1 cellular context compared by ENCODE assay signal in the genomic region with DNA sequence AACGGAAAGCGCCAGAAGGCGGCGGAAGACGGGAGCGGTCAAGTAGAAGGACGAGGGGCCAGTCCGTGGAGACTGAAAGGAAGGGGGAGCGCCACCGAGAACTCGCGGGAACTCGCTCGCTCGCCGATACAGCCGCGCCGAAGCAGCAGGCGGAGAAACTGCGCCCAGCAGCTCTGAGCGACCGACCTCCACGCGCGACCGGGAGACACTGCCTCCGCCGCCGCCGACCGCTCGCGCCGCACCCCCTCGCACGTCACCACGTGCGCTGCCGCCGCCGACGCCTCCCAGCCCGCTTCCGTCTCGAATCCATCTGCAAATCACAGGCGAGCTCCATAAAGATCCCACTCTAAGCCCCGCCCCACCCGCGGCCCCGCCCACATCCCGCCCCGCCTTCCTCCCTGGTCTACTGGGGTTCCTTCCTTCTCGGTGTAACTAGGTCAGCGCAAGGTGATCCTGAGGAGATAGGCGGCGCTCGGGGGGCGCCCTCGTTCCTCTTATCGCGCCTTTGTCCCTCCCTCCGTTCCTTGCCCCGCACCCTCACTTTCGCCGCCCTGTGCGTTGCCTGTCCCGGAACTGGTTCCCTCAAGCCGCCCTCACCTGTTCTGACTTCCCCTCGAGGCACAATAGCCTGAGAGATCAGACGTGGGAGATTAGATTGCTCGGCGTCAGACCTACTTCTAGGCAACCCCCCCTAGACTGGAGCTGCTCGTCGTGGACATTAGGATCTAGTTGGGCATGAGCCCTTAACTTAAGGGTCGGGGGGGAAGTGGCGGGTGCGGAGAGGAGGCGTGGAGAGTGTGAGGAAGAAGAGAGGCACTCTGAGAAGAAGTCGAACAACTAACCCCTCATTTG.
TF ChIP-seq lines count a peak whose summit lies in the region.

Gene IVNS1ABP (minus strand): TSS at position 210 of the 852 bp plus-strand sequence. CDS start 7,750 bp downstream, outside the sequence.

TF ChIP-seq in HEK293, 187 proteins besides CTCF, POLR2A, EP300 and RAD21 (continued from another document and continues in another):
- TF ChIP-seq, protein P1, sequence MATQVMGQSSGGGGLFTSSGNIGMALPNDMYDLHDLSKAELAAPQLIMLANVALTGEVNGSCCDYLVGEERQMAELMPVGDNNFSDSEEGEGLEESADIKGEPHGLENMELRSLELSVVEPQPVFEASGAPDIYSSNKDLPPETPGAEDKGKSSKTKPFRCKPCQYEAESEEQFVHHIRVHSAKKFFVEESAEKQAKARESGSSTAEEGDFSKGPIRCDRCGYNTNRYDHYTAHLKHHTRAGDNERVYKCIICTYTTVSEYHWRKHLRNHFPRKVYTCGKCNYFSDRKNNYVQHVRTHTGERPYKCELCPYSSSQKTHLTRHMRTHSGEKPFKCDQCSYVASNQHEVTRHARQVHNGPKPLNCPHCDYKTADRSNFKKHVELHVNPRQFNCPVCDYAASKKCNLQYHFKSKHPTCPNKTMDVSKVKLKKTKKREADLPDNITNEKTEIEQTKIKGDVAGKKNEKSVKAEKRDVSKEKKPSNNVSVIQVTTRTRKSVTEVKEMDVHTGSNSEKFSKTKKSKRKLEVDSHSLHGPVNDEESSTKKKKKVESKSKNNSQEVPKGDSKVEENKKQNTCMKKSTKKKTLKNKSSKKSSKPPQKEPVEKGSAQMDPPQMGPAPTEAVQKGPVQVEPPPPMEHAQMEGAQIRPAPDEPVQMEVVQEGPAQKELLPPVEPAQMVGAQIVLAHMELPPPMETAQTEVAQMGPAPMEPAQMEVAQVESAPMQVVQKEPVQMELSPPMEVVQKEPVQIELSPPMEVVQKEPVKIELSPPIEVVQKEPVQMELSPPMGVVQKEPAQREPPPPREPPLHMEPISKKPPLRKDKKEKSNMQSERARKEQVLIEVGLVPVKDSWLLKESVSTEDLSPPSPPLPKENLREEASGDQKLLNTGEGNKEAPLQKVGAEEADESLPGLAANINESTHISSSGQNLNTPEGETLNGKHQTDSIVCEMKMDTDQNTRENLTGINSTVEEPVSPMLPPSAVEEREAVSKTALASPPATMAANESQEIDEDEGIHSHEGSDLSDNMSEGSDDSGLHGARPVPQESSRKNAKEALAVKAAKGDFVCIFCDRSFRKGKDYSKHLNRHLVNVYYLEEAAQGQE (tag by site-specific recombination; IDR thresholded peaks at IDR 0.05), result peak; percentile 37; the same call in 1 of the 2 replicates
- TF ChIP-seq, protein P2, sequence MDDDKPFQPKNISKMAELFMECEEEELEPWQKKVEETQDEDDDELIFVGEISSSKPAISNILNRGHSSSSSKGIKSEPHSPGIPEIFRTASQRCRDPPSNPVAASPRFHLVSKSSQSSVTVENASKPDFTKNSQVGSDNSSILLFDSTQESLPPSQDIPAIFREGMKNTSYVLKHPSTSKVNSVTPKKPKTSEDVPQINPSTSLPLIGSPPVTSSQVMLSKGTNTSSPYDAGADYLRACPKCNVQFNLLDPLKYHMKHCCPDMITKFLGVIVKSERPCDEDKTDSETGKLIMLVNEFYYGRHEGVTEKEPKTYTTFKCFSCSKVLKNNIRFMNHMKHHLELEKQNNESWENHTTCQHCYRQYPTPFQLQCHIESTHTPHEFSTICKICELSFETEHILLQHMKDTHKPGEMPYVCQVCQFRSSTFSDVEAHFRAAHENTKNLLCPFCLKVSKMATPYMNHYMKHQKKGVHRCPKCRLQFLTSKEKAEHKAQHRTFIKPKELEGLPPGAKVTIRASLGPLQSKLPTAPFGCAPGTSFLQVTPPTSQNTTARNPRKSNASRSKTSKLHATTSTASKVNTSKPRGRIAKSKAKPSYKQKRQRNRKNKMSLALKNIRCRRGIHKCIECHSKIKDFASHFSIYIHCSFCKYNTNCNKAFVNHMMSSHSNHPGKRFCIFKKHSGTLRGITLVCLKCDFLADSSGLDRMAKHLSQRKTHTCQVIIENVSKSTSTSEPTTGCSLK (tag by site-specific recombination; IDR thresholded peaks at IDR 0.05), result no peak
- TF ChIP-seq TCF7L2 (IDR thresholded peaks at IDR 0.05; ENCODE audit: borderline replicate concordance, low read depth, low read length), result no peak
- peak; percentile 71; the same call in 1 of the 2 replicates for TF ChIP-seq ZNF501 (tag by site-specific recombination; IDR thresholded peaks at IDR 0.05)
- TF ChIP-seq YY2 (tag by site-specific recombination; IDR thresholded peaks at IDR 0.05), result no peak
- TF ChIP-seq OSR2 (tag by site-specific recombination; IDR thresholded peaks at IDR 0.05), result 0 out of 2 replicates have a peak, but pooled peaks have one; percentile 31
- TF ChIP-seq, protein P3, sequence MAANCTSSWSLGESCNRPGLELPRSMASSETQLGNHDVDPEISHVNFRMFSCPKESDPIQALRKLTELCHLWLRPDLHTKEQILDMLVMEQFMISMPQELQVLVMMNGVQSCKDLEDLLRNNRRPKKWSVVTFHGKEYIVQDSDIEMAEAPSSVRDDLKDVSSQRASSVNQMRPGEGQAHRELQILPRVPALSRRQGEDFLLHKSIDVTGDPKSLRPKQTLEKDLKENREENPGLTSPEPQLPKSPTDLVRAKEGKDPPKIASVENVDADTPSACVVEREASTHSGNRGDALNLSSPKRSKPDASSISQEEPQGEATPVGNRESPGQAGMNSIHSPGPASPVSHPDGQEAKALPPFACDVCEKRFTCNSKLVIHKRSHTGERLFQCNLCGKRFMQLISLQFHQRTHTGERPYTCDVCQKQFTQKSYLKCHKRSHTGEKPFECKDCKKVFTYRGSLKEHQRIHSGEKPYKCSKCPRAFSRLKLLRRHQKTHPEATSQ (tag by site-specific recombination; IDR thresholded peaks at IDR 0.05), result peak; percentile 42; the same call in 1 of the 2 replicates
- peak; percentile 39; the same call in 1 of the 2 replicates for TF ChIP-seq ZNF146 (tag by site-specific recombination; IDR thresholded peaks at IDR 0.05)
- no peak for TF ChIP-seq MYNN (tag by site-specific recombination; IDR thresholded peaks at IDR 0.05; ENCODE audit: borderline replicate concordance)
- peak; percentile 84 for TF ChIP-seq KLF9 (tag by site-specific recombination; IDR thresholded peaks at IDR 0.05; ENCODE audit: low read depth)
- TF ChIP-seq ZEB2 (tag by site-specific recombination; IDR thresholded peaks at IDR 0.05), result peak; percentile 74; the same call in 1 of the 2 replicates
- peak; percentile 79 for TF ChIP-seq SP3 (tag by site-specific recombination; IDR thresholded peaks at IDR 0.05)
- peak; percentile 72 for TF ChIP-seq TSHZ1 (tag by site-specific recombination; IDR thresholded peaks at IDR 0.05; ENCODE audit: borderline replicate concordance)
- peak; percentile 90 for TF ChIP-seq ZNF366 (tag by site-specific recombination; conservative IDR thresholded peaks at IDR 0.05)
- peak; percentile 83 for TF ChIP-seq GLIS2 (tag by site-specific recombination; IDR thresholded peaks at IDR 0.05)
- TF ChIP-seq ZBTB1 (tag by site-specific recombination; IDR thresholded peaks at IDR 0.05), result peak; percentile 91
- TF ChIP-seq, protein P4, sequence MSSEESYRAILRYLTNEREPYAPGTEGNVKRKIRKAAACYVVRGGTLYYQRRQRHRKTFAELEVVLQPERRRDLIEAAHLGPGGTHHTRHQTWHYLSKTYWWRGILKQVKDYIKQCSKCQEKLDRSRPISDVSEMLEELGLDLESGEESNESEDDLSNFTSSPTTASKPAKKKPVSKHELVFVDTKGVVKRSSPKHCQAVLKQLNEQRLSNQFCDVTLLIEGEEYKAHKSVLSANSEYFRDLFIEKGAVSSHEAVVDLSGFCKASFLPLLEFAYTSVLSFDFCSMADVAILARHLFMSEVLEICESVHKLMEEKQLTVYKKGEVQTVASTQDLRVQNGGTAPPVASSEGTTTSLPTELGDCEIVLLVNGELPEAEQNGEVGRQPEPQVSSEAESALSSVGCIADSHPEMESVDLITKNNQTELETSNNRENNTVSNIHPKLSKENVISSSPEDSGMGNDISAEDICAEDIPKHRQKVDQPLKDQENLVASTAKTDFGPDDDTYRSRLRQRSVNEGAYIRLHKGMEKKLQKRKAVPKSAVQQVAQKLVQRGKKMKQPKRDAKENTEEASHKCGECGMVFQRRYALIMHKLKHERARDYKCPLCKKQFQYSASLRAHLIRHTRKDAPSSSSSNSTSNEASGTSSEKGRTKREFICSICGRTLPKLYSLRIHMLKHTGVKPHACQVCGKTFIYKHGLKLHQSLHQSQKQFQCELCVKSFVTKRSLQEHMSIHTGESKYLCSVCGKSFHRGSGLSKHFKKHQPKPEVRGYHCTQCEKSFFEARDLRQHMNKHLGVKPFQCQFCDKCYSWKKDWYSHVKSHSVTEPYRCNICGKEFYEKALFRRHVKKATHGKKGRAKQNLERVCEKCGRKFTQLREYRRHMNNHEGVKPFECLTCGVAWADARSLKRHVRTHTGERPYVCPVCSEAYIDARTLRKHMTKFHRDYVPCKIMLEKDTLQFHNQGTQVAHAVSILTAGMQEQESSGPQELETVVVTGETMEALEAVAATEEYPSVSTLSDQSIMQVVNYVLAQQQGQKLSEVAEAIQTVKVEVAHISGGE (tag by site-specific recombination; conservative IDR thresholded peaks at IDR 0.05; ENCODE audit: low read depth), result peak; percentile 54; the same call in 1 of the 2 replicates
- no peak for TF ChIP-seq ZNF214 (tag by site-specific recombination; IDR thresholded peaks at IDR 0.05; ENCODE audit: borderline replicate concordance)
- TF ChIP-seq ZNF791 (tag by site-specific recombination; IDR thresholded peaks at IDR 0.05), result peak; percentile 54; the same call in 1 of the 2 replicates
- peak; percentile 12; the same call in 1 of the 2 replicates for TF ChIP-seq ZFHX2 (tag by site-specific recombination; conservative IDR thresholded peaks at IDR 0.05)
- TF ChIP-seq PRDM1 (tag by site-specific recombination; IDR thresholded peaks at IDR 0.05), result peak; percentile 88
- TF ChIP-seq, protein P5, sequence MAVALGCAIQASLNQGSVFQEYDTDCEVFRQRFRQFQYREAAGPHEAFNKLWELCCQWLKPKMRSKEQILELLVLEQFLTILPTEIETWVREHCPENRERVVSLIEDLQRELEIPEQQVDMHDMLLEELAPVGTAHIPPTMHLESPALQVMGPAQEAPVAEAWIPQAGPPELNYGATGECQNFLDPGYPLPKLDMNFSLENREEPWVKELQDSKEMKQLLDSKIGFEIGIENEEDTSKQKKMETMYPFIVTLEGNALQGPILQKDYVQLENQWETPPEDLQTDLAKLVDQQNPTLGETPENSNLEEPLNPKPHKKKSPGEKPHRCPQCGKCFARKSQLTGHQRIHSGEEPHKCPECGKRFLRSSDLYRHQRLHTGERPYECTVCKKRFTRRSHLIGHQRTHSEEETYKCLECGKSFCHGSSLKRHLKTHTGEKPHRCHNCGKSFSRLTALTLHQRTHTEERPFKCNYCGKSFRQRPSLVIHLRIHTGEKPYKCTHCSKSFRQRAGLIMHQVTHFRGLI (tag by site-specific recombination; IDR thresholded peaks at IDR 0.05), result 0 out of 2 replicates have a peak, but pooled peaks have one; percentile 18
- peak; percentile 65 for TF ChIP-seq GLIS1 (tag by site-specific recombination; IDR thresholded peaks at IDR 0.05)
- TF ChIP-seq, protein P6, sequence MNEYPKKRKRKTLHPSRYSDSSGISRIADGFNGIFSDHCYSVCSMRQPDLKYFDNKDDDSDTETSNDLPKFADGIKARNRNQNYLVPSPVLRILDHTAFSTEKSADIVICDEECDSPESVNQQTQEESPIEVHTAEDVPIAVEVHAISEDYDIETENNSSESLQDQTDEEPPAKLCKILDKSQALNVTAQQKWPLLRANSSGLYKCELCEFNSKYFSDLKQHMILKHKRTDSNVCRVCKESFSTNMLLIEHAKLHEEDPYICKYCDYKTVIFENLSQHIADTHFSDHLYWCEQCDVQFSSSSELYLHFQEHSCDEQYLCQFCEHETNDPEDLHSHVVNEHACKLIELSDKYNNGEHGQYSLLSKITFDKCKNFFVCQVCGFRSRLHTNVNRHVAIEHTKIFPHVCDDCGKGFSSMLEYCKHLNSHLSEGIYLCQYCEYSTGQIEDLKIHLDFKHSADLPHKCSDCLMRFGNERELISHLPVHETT (tag by site-specific recombination; IDR thresholded peaks at IDR 0.05), result peak; percentile 8; the same call in 1 of the 2 replicates
- TF ChIP-seq, protein P7, sequence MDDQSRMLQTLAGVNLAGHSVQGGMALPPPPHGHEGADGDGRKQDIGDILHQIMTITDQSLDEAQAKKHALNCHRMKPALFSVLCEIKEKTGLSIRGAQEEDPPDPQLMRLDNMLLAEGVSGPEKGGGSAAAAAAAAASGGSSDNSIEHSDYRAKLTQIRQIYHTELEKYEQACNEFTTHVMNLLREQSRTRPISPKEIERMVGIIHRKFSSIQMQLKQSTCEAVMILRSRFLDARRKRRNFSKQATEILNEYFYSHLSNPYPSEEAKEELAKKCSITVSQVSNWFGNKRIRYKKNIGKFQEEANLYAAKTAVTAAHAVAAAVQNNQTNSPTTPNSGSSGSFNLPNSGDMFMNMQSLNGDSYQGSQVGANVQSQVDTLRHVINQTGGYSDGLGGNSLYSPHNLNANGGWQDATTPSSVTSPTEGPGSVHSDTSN (CRISPR knock-in tag; IDR thresholded peaks at IDR 0.05), result peak; percentile 88; the same call in 1 of the 2 replicates
